In genomic region chrX:150615356-150615755, GRCh38 we compare ENCODE assay signal across 23 cellular contexts.
"Had no signal": no experiment of that assay in that cellular context is flagged by ENCODE, and none has a peak within 500 bp of the region (broad histone marks: within the 10 kb centered on the region; RNA-seq: fewer than 3 reads in every experiment).

No MANE protein-coding gene starts in this region.

- ATAC-seq: effector memory CD8-positive, alpha-beta T cell; esophagus mucosa; gastrocnemius medialis; heart right ventricle; left cardiac atrium; left lung; left ventricle myocardium superior; lower lobe of right lung; mucosa of descending colon; naive thymus-derived CD8-positive, alpha-beta T cell had no signal

- H3K27me3 ChIP-seq: esophagus squamous epithelium, gastrocnemius medialis, heart right ventricle, left lung had no signal

- H3K9me3 ChIP-seq: esophagus squamous epithelium, gastrocnemius medialis, heart right ventricle, left lung, lower lobe of right lung, mucosa of descending colon had no signal

- H3K27ac ChIP-seq: epithelial cell of prostate, esophagus squamous epithelium, gastrocnemius medialis, heart right ventricle, left lung, lower lobe of right lung had no signal

- H3K4me1 ChIP-seq: esophagus squamous epithelium, gastrocnemius medialis, heart right ventricle, left lung, lower lobe of right lung had no signal

- H3K4me3 ChIP-seq: esophagus squamous epithelium, gastrocnemius medialis, heart right ventricle, left lung, lower lobe of right lung, mucosa of descending colon had no signal

- DNase-seq: cortex of kidney; effector CD8-positive, alpha-beta T cell; effector memory CD8-positive, alpha-beta T cell; endodermal cell; erythroblast; esophagus squamous epithelium; foreskin fibroblast; foreskin melanocyte; gastrocnemius medialis; glutamatergic neuron; head of caudate nucleus; heart right ventricle; hippocampal formation; left cardiac atrium; left lung; left ventricle myocardium superior; lower lobe of right lung; mesenchymal stem cell; mucosa of descending colon; naive B cell; naive thymus-derived CD8-positive, alpha-beta T cell had no signal
